In genomic region chr6:22298393-22299010, GRCh38 we compare ENCODE assay signal across 22 cellular contexts. TPM values are rescaled to one million over a fixed set of nuclear protein-coding genes. Genes with fewer than 3 reads are reported as not detected.
"Had no signal": no experiment of that assay in that cellular context is flagged by ENCODE, and none has a peak within 500 bp of the region (broad histone marks: within the 10 kb centered on the region; RNA-seq: fewer than 3 reads in every experiment).

No MANE protein-coding gene starts in this region.

- H3K27ac Mint-ChIP-seq: activated B cell treated with CpG ODN at 0.5 μM for 24 hours; activated CD8-positive, alpha-beta T cell treated with anti-CD3 and anti-CD28 coated beads for 36 hours; activated naive CD4-positive, alpha-beta T cell treated with anti-CD3 and anti-CD28 coated beads, Interleukin-2, amount 50 U/mL, for 72 hours; effector memory CD8-positive, alpha-beta T cell; stimulated activated effector memory CD8-positive, alpha-beta T cell treated with anti-CD3 and anti-CD28 coated beads, Interleukin-12 subunit alpha, Interleukin-12 subunit beta, amount 100 ng/mL, for 72 hours; T-helper 2 cell treated with Interferon-gamma antibody and Interleukin-4, amounts not matched to agents 5 μg/mL and 100 μg/mL, for 36 hours had no signal

- H3K4me1 Mint-ChIP-seq: stimulated activated effector memory CD8-positive, alpha-beta T cell treated with anti-CD3 and anti-CD28 coated beads, Interleukin-12 subunit alpha, Interleukin-12 subunit beta, amount 100 ng/mL, for 72 hours had no signal

- H3K4me3 Mint-ChIP-seq: activated B cell treated with CpG ODN at 0.5 μM for 24 hours; activated CD8-positive, alpha-beta T cell treated with anti-CD3 and anti-CD28 coated beads for 36 hours; activated T-cell treated with anti-CD3 and anti-CD28 coated beads, Interleukin-2, amount 50 U/mL, for 4 hours; effector memory CD8-positive, alpha-beta T cell; neural crest cell; stimulated activated effector memory CD8-positive, alpha-beta T cell treated with anti-CD3 and anti-CD28 coated beads, Interleukin-12 subunit alpha, Interleukin-12 subunit beta, amount 100 ng/mL, for 72 hours; T-helper 2 cell treated with Interferon-gamma antibody and Interleukin-4, amounts not matched to agents 5 μg/mL and 100 μg/mL, for 36 hours had no signal

- H3K9me3 Mint-ChIP-seq: activated B cell treated with CpG ODN at 0.5 μM for 24 hours; activated CD8-positive, alpha-beta T cell treated with anti-CD3 and anti-CD28 coated beads for 36 hours; T-helper 2 cell treated with Interferon-gamma antibody and Interleukin-4, amounts not matched to agents 5 μg/mL and 100 μg/mL, for 36 hours had no signal

- H3K27me3 Mint-ChIP-seq: activated B cell treated with CpG ODN at 0.5 μM for 24 hours; activated CD8-positive, alpha-beta T cell treated with anti-CD3 and anti-CD28 coated beads for 36 hours; effector memory CD8-positive, alpha-beta T cell had no signal

- ATAC-seq: activated CD8-positive, alpha-beta T cell treated with anti-CD3 and anti-CD28 coated beads for 36 hours; activated naive CD4-positive, alpha-beta T cell treated with anti-CD3 and anti-CD28 coated beads, Interleukin-2, amount 50 U/mL, for 72 hours; activated T-cell treated with anti-CD3 and anti-CD28 coated beads, Interleukin-2, amount 50 U/mL, for 4 hours; effector memory CD8-positive, alpha-beta T cell; gastroesophageal sphincter; heart right ventricle; left colon; lower lobe of right lung; pancreas; stimulated activated effector memory CD8-positive, alpha-beta T cell treated with anti-CD3 and anti-CD28 coated beads, Interleukin-12 subunit alpha, Interleukin-12 subunit beta, amount 100 ng/mL, for 72 hours had no signal

- H3K4me3 ChIP-seq: gastroesophageal sphincter, heart right ventricle, lower lobe of right lung, pancreas, thyroid gland, uterus had no signal

- DNase-seq: activated B cell treated with CpG ODN at 0.5 μM for 24 hours; activated CD4-positive, alpha-beta T cell treated with anti-CD3 and anti-CD28 coated beads for 48 hours; activated CD8-positive, alpha-beta T cell treated with anti-CD3 and anti-CD28 coated beads for 36 hours; activated effector memory CD4-positive, alpha-beta T cell treated with Interleukin-2 at 50 U/mL for 16 hours; activated T-cell treated with anti-CD3 and anti-CD28 coated beads, Interleukin-2, amount 50 U/mL, for 4 hours; effector memory CD8-positive, alpha-beta T cell; heart right ventricle; left colon; lower lobe of right lung; midbrain; pancreas; thyroid gland; uterus had no signal

- H3K4me1 ChIP-seq: heart right ventricle, lower lobe of right lung, pancreas, thyroid gland, uterus had no signal

- H3K9me3 ChIP-seq: gastroesophageal sphincter, heart right ventricle, lower lobe of right lung, pancreas, thyroid gland, uterus had no signal

- H3K27ac ChIP-seq: epithelial cell of prostate, gastroesophageal sphincter, heart right ventricle, lower lobe of right lung, pancreas, thyroid gland had no signal

- H3K27me3 ChIP-seq: gastroesophageal sphincter, heart right ventricle, thyroid gland, uterus had no signal

- H3K36me3 Mint-ChIP-seq: activated naive CD4-positive, alpha-beta T cell treated with anti-CD3 and anti-CD28 coated beads, Interleukin-2, amount 50 U/mL, for 72 hours; stimulated activated effector memory CD8-positive, alpha-beta T cell treated with anti-CD3 and anti-CD28 coated beads, Interleukin-12 subunit alpha, Interleukin-12 subunit beta, amount 100 ng/mL, for 72 hours had no signal

- H3K36me3 ChIP-seq: gastroesophageal sphincter, heart right ventricle, lower lobe of right lung, pancreas, thyroid gland, uterus had no signal

RNA-seq across cellular contexts. Expression of gene PRL, which starts 1.7 kb away (rescaled TPM):
- total RNA-seq: activated B cell treated with CpG ODN at 0.5 μM for 24 hours; activated naive CD4-positive, alpha-beta T cell treated with anti-CD3 and anti-CD28 coated beads, Interleukin-2, amount 50 U/mL, for 72 hours; dermis blood vessel endothelial cell; fibroblast of lung; gastroesophageal sphincter; heart right ventricle; left colon; lower lobe of right lung; myocyte; neural crest cell; pancreas; thyroid gland; uterus had no signal
- polyA plus RNA-seq: fibroblast of lung, heart right ventricle, pancreas had no signal
